ENCODE assay signal across 2 cellular contexts in the genomic region with DNA sequence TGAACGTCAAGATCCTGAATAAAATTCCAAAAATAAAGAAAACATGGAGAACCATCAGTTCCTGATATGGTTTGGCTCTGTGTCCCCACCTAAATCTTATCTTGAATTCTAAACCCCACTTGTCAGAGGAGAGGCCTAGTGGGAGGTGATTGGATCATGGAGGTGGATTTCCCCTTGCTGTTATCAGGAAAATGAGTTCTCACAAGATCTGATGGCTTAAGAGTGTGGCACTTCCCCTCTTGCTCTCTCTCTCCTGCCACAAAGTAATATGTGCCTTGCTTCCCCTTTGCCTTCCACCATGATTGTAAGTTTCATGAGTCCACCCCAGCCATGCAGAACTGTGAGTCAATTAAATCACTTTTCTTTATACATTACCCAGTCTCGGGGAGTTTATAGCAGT.
TF ChIP-seq lines count a peak whose summit lies in the region.

No MANE protein-coding gene starts in this region.

TF ChIP-seq in H1, 55 proteins besides CTCF, POLR2A, EP300 and RAD21 (continued from another document):
- TF ChIP-seq HDAC2 (IDR thresholded peaks at IDR 0.05; ENCODE audit: borderline replicate concordance in 1 of 2, low read depth in 2 of 2, low read length in 2 of 2), result no peak
- no peak for TF ChIP-seq NRF1 (IDR thresholded peaks at IDR 0.05; ENCODE audit: low read depth, low read length)
- no peak for TF ChIP-seq JUN (IDR thresholded peaks at IDR 0.05; ENCODE audit: low read depth, low read length)
- TF ChIP-seq ZNF274 (IDR thresholded peaks at IDR 0.05; ENCODE audit: borderline replicate concordance, extremely low read depth, low read length), result no peak
- no peak for TF ChIP-seq HDAC6 (IDR thresholded peaks at IDR 0.05; ENCODE audit: low read depth, low read length)
- TF ChIP-seq KDM4A (IDR thresholded peaks at IDR 0.05; ENCODE audit: low read depth, low read length, severe bottlenecking), result no peak
- TF ChIP-seq CHD1 (IDR thresholded peaks at IDR 0.05; ENCODE audit: low read depth, low read length), result no peak
- no peak for TF ChIP-seq CTBP2 (IDR thresholded peaks at IDR 0.05; ENCODE audit: borderline replicate concordance, insufficient read depth, insufficient read length, low read length)
- TF ChIP-seq RXRA (IDR thresholded peaks at IDR 0.05; ENCODE audit: insufficient read depth, low read depth, low read length), result no peak
- no peak for TF ChIP-seq TBP (IDR thresholded peaks at IDR 0.05; ENCODE audit: low read depth, low read length)

TF ChIP-seq in HepG2, 621 proteins besides CTCF, POLR2A, EP300 and RAD21 (continued from another document):
- TF ChIP-seq BCLAF1 (IDR thresholded peaks at IDR 0.05) (no peak), TRIM24 (CRISPR knock-in tag; IDR thresholded peaks at IDR 0.05) (no peak), SP5 (CRISPR knock-in tag; IDR thresholded peaks at IDR 0.05; ENCODE audit: borderline replicate concordance, low read depth) (no peak), CC2D1A (CRISPR knock-in tag; IDR thresholded peaks at IDR 0.05) (no peak), MATR3 (CRISPR knock-in tag; IDR thresholded peaks at IDR 0.05) (no peak), GFI1 (CRISPR knock-in tag; IDR thresholded peaks at IDR 0.05; ENCODE audit: borderline replicate concordance) (no peak), MAFG (CRISPR knock-in tag; IDR thresholded peaks at IDR 0.05) (no peak)
- TF ChIP-seq, protein P1, sequence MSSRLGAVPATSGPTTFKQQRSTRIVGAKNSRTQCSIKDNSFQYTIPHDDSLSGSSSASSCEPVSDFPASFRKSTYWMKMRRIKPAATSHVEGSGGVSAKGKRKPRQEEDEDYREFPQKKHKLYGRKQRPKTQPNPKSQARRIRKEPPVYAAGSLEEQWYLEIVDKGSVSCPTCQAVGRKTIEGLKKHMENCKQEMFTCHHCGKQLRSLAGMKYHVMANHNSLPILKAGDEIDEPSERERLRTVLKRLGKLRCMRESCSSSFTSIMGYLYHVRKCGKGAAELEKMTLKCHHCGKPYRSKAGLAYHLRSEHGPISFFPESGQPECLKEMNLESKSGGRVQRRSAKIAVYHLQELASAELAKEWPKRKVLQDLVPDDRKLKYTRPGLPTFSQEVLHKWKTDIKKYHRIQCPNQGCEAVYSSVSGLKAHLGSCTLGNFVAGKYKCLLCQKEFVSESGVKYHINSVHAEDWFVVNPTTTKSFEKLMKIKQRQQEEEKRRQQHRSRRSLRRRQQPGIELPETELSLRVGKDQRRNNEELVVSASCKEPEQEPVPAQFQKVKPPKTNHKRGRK (CRISPR knock-in tag; IDR thresholded peaks at IDR 0.05), result no peak
